26 cellular contexts compared by ENCODE assay signal in the genomic region with DNA sequence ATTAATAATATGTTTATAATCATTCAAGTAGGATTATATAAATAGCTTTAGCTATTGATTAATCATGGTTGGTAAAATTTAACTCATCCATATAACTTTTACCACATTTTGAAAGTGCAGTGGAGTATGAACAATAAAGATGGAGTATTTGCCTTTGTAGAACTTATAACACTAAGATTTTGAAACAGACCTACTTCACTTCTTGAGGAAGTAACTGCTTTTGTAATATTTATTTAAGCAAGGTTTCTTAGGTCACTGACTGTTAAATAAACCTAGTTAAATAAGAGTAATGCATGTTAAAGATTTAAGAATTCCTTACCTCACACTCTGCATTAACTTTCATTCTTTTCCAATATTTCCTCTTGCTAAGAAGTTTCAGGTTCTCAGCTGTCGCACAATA.
"Had no signal": no experiment of that assay in that cellular context is flagged by ENCODE, and none has a peak within 500 bp of the region (broad histone marks: within the 10 kb centered on the region; RNA-seq: fewer than 3 reads in every experiment).

No MANE protein-coding gene starts in this region.

- H3K9me3 Mint-ChIP-seq: activated CD4-positive, alpha-beta T cell treated with anti-CD3 and anti-CD28 coated beads, Interleukin-2, amount 10 ng/mL, durations not matched to agents 24 days and 14 days had no signal

- DNase-seq: activated B cell treated with CpG ODN at 0.5 μM for 24 hours; activated CD4-positive, alpha-beta T cell treated with anti-CD3 and anti-CD28 coated beads for 1 hour; activated CD4-positive, alpha-beta T cell treated with anti-CD3 and anti-CD28 coated beads, Interleukin-2, amount 10 ng/mL, durations not matched to agents 24 days and 14 days; activated CD4-positive, alpha-beta T cell treated with anti-CD3 and anti-CD28 coated beads, Interleukin-2, amount 50 U/mL, for 48 hours; activated CD8-positive, alpha-beta memory T cell treated with anti-CD3 and anti-CD28 coated beads, Interleukin-2, amount 10 ng/mL, durations not matched to agents 7 days and 5 days; activated effector memory CD4-positive, alpha-beta T cell treated with Interleukin-2 at 50 U/mL for 16 hours; activated naive CD4-positive, alpha-beta T cell; activated T-cell treated with anti-CD3 and anti-CD28 coated beads, Interleukin-2, amount 50 U/mL, for 24 hours; NCI-H1092; NCI-H1417; NCI-H1694; NCI-H2029; NCI-H345; NCI-H510A; NCI-H69; NK-92 treated with Interleukin-12 subunit alpha and Interleukin-12 subunit beta, amount 100 ng/mL, for 24 hours; SHP77 treated with DMSO at 0.1 percent for 48 hours; T-cell; T-helper 2 cell; T1000 had no signal

- H3K27ac Mint-ChIP-seq: activated B cell treated with CpG ODN at 0.5 μM for 24 hours; activated CD4-positive, alpha-beta T cell treated with anti-CD3 and anti-CD28 coated beads, Interleukin-2, amount 10 ng/mL, durations not matched to agents 24 days and 14 days; activated CD8-positive, alpha-beta memory T cell treated with anti-CD3 and anti-CD28 coated beads, Interleukin-2, amount 10 ng/mL, durations not matched to agents 7 days and 5 days; activated naive CD4-positive, alpha-beta T cell treated with anti-CD3 and anti-CD28 coated beads, Interleukin-2, amount 50 U/mL, for 24 hours; activated T-cell treated with anti-CD3 and anti-CD28 coated beads, Interleukin-2, amount 50 U/mL, for 24 hours; activated T-helper 1 cell treated with anti-CD3 and anti-CD28 coated beads, Interleukin-12 subunit alpha, Interleukin-12 subunit beta, Interleukin-2, Interleukin-4 antibody, amounts not matched to agents 30 ng/mL and 10 ng/mL and 1 ng/mL, durations not matched to agents 14 hours and 24 hours and 36 hours; brain; T-cell had no signal

- H3K36me3 Mint-ChIP-seq: activated CD8-positive, alpha-beta memory T cell treated with anti-CD3 and anti-CD28 coated beads, Interleukin-2, amount 10 ng/mL, durations not matched to agents 7 days and 5 days; brain; T-cell had no signal

- H3K4me1 Mint-ChIP-seq: activated CD4-positive, alpha-beta T cell treated with anti-CD3 and anti-CD28 coated beads, Interleukin-2, amount 10 ng/mL, durations not matched to agents 24 days and 14 days; activated CD8-positive, alpha-beta memory T cell treated with anti-CD3 and anti-CD28 coated beads, Interleukin-2, amount 10 ng/mL, durations not matched to agents 7 days and 5 days; brain had no signal

- H3K4me3 ChIP-seq: ascending aorta had no signal

- H3K4me1 ChIP-seq: ascending aorta had no signal

- FAIRE-seq: TTC549 had no signal

- H3K27ac ChIP-seq: ascending aorta, KMS-11 had no signal

- H3K27me3 ChIP-seq: ascending aorta had no signal

- H3K27me3 Mint-ChIP-seq: activated B cell treated with CpG ODN at 0.5 μM for 24 hours; activated CD8-positive, alpha-beta memory T cell treated with anti-CD3 and anti-CD28 coated beads, Interleukin-2, amount 10 ng/mL, durations not matched to agents 7 days and 5 days; activated naive CD4-positive, alpha-beta T cell treated with anti-CD3 and anti-CD28 coated beads, Interleukin-2, amount 50 U/mL, for 24 hours; activated T-cell treated with anti-CD3 and anti-CD28 coated beads, Interleukin-2, amount 50 U/mL, for 24 hours; brain had no signal

- H3K36me3 ChIP-seq: ascending aorta had no signal

- ATAC-seq: activated CD8-positive, alpha-beta memory T cell treated with anti-CD3 and anti-CD28 coated beads, Interleukin-2, amount 10 ng/mL, durations not matched to agents 7 days and 5 days; T-cell had no signal

- H3K4me3 Mint-ChIP-seq: activated B cell treated with CpG ODN at 0.5 μM for 24 hours; activated CD4-positive, alpha-beta T cell treated with anti-CD3 and anti-CD28 coated beads, Interleukin-2, amount 10 ng/mL, durations not matched to agents 24 days and 14 days; activated CD8-positive, alpha-beta memory T cell treated with anti-CD3 and anti-CD28 coated beads, Interleukin-2, amount 10 ng/mL, durations not matched to agents 7 days and 5 days; activated naive CD4-positive, alpha-beta T cell treated with anti-CD3 and anti-CD28 coated beads, Interleukin-2, amount 50 U/mL, for 24 hours; activated T-cell treated with anti-CD3 and anti-CD28 coated beads, Interleukin-2, amount 50 U/mL, for 24 hours; activated T-helper 1 cell treated with anti-CD3 and anti-CD28 coated beads, Interleukin-12 subunit alpha, Interleukin-12 subunit beta, Interleukin-2, Interleukin-4 antibody, amounts not matched to agents 30 ng/mL and 10 ng/mL and 1 ng/mL, durations not matched to agents 14 hours and 24 hours and 36 hours; brain; T-cell had no signal

- H3K9me3 ChIP-seq: ascending aorta had no signal
